ENCODE assay signal across 11 cellular contexts in genomic region chr1:173410794-173411236, GRCh38.
DNase-seq lines count a peak whose midpoint lies in the region; ATAC-seq, FAIRE-seq and TF ChIP-seq lines count a peak whose summit lies in the region.
"Had no signal": no experiment of that assay in that cellular context is flagged by ENCODE, and none has a peak within 500 bp of the region (broad histone marks: within the 10 kb centered on the region; RNA-seq: fewer than 3 reads in every experiment).

No MANE protein-coding gene starts in this region.

- no peaks in the 10 kb centered on the region for H3K9me3 ChIP-seq in naive thymus-derived CD4-positive, alpha-beta T cell (ENCODE audit: control insufficient read depth in 2 of 3, low read length in 3 of 3)
- H3K9me3 ChIP-seq: psoas muscle had no signal

- POLR2A ChIA-PET in naive thymus-derived CD4-positive, alpha-beta T cell (lab: Charles Lee), result no interaction called here

- H3K27ac ChIP-seq in naive thymus-derived CD4-positive, alpha-beta T cell (ENCODE audit: low read depth, low read length), result no peak overlapping the region
- H3K27ac ChIP-seq: psoas muscle had no signal

- H3K9me3 Mint-ChIP-seq in naive thymus-derived CD4-positive, alpha-beta T cell, result no peaks in the 10 kb centered on the region
- H3K9me3 Mint-ChIP-seq in osteocyte (ENCODE audit: unreplicated experiment), result no peaks in the 10 kb centered on the region

- H3K36me3 Mint-ChIP-seq in naive thymus-derived CD4-positive, alpha-beta T cell, result peaks cover 4 to 27% (median 7%) of the 10 kb centered on the region in 5 donors
- no peaks in the 10 kb centered on the region for H3K36me3 Mint-ChIP-seq in osteocyte (ENCODE audit: unreplicated experiment)

- CTCF ChIA-PET in naive thymus-derived CD4-positive, alpha-beta T cell (lab: Charles Lee), result no interaction called here

- no peak overlapping the region for H3K4me3 Mint-ChIP-seq in naive thymus-derived CD4-positive, alpha-beta T cell
- H3K4me3 Mint-ChIP-seq in osteocyte (ENCODE audit: unreplicated experiment), result no peak overlapping the region

- H3K4me1 ChIP-seq in naive thymus-derived CD4-positive, alpha-beta T cell (ENCODE audit: control insufficient read depth in 2 of 2, insufficient read depth in 2 of 2, low read length in 2 of 2), result peaks cover 7 to 8% of the 10 kb centered on the region in 2 donors

- ATAC-seq in GM18520 (IDR thresholded peaks at IDR 0.05; ENCODE audit: unreplicated experiment) (peak; percentile 50), GM21528 (IDR thresholded peaks at IDR 0.05; ENCODE audit: low FRiP score, unreplicated experiment) (peak; percentile 41), HG03442 (IDR thresholded peaks at IDR 0.05; ENCODE audit: unreplicated experiment) (peak; percentile 39)
- ATAC-seq in naive thymus-derived CD4-positive, alpha-beta T cell, result peak; percentile 63
- ATAC-seq: psoas muscle had no signal

- no peak for DNase-seq in naive thymus-derived CD4-positive, alpha-beta T cell
- DNase-seq in osteocyte (ENCODE audit: extremely low spot score, unreplicated experiment) (no peak), DMS114 treated with DMSO at 0.1 percent for 48 hours (lab: John Stamatoyannopoulos, UW; ENCODE audit: unreplicated experiment) (no peak), retina (no peak), urothelium cell line (ENCODE audit: low spot score) (no peak)
- DNase-seq: glutamatergic neuron, NCI-H1694, psoas muscle had no signal

- peaks cover 7 to 37% (median 32%) of the 10 kb centered on the region in 7 donors for H3K4me1 Mint-ChIP-seq in naive thymus-derived CD4-positive, alpha-beta T cell
- H3K4me1 Mint-ChIP-seq in osteocyte (ENCODE audit: unreplicated experiment), result peaks cover 1% of the 10 kb centered on the region

- intact Hi-C loops in naive thymus-derived CD4-positive, alpha-beta T cell (cut with micrococcal nuclease), result no loop called here

- peaks cover 0 to 2% (median 0%) of the 10 kb centered on the region in 5 donors for H3K27me3 Mint-ChIP-seq in naive thymus-derived CD4-positive, alpha-beta T cell
- H3K27me3 Mint-ChIP-seq in osteocyte (ENCODE audit: unreplicated experiment), result no peaks in the 10 kb centered on the region

- peak overlapping the region in 4 of 9 donors; percentile 34 to 54 (median 47) for H3K27ac Mint-ChIP-seq in naive thymus-derived CD4-positive, alpha-beta T cell
- no peak overlapping the region for H3K27ac Mint-ChIP-seq in osteocyte (ENCODE audit: unreplicated experiment)

- FAIRE-seq in urothelium cell line (lab: Jason Lieb, UNC), result no peak

- H3K4me3 ChIP-seq in naive thymus-derived CD4-positive, alpha-beta T cell (ENCODE audit: low read length), result no peak overlapping the region
- H3K4me3 ChIP-seq: psoas muscle had no signal

- no peak for TF ChIP-seq CTCF in osteocyte (IDR thresholded peaks at IDR 0.05)

- H3K36me3 ChIP-seq in naive thymus-derived CD4-positive, alpha-beta T cell (ENCODE audit: control insufficient read depth in 2 of 3, insufficient read depth in 3 of 3, low read length in 3 of 3), result peaks cover 0 to 4% (median 0%) of the 10 kb centered on the region in 3 experiments

- no peaks in the 10 kb centered on the region for H3K27me3 ChIP-seq in naive thymus-derived CD4-positive, alpha-beta T cell (ENCODE audit: control insufficient read depth in 2 of 2, insufficient read depth in 2 of 2, low read length in 2 of 2)
